Comparison of ENCODE assay signal across 8 cellular contexts in genomic region chr15:61835476-61836106, GRCh38.
DNase-seq lines count a peak whose midpoint lies in the region; ATAC-seq and TF ChIP-seq lines count a peak whose summit lies in the region.

No MANE protein-coding gene starts in this region.

- ATAC-seq in GM18868 (IDR thresholded peaks at IDR 0.05; ENCODE audit: unreplicated experiment) (no peak), GM19351 (IDR thresholded peaks at IDR 0.05; ENCODE audit: unreplicated experiment) (no peak)

- H2AFZ ChIP-seq in smooth muscle cell (ENCODE audit: low read depth): peak overlapping the region; percentile 46

- H3K4me1 ChIP-seq in iPS DF 6.9 (ENCODE audit: control insufficient read depth, insufficient read depth, low read length) (0 out of 2 replicates have a peak, but pooled peaks cover 1% of the 10 kb centered on the region), smooth muscle cell (ENCODE audit: low read depth) (no peaks in the 10 kb centered on the region)

- in situ Hi-C loops in astrocyte of the spinal cord (cut with HindIII; ENCODE audit: low sequenced_read_pairs): no loop called here

- no peaks in the 10 kb centered on the region for H3K79me2 ChIP-seq in smooth muscle cell (ENCODE audit: low read depth)

- H3K9ac ChIP-seq in smooth muscle cell (ENCODE audit: low read depth): no peak overlapping the region

- H3K4me3 ChIP-seq in GM12865 (ENCODE audit: low read depth, low read length) (no peak overlapping the region), astrocyte of the spinal cord (ENCODE audit: low read depth, low read length) (no peak overlapping the region), iPS DF 6.9 (ENCODE audit: low read length) (no peak overlapping the region), smooth muscle cell (no peak overlapping the region)

- H3K27me3 ChIP-seq in iPS DF 6.9 (ENCODE audit: control insufficient read depth, insufficient read depth, low read length) (no peaks in the 10 kb centered on the region), smooth muscle cell (ENCODE audit: low read depth) (peaks cover 9% of the 10 kb centered on the region)

- WGBS in iPS DF 6.9 (ENCODE audit: insufficient coverage, insufficient read length): no CpG with 5 or more reads among the region's 9 CpGs
- WGBS in smooth muscle cell (ENCODE audit: low lambda C conversion rate): 14% methylated on average over 9 of the region's 9 CpGs

- H3F3A ChIP-seq in smooth muscle cell (ENCODE audit: low read depth): no peaks in the 10 kb centered on the region

- no peaks in the 10 kb centered on the region for H3K9me3 ChIP-seq in iPS DF 6.9 (ENCODE audit: control insufficient read depth, insufficient read depth, low read length)
- H3K9me3 ChIP-seq in smooth muscle cell (replicated peaks; ENCODE audit: low read depth): no peaks in the 10 kb centered on the region

- TF ChIP-seq CTCF in GM12865 (IDR thresholded peaks at IDR 0.05; ENCODE audit: insufficient read depth, low read depth, low read length, missing control alignments) (peak; percentile 95), astrocyte of the spinal cord (IDR thresholded peaks at IDR 0.05; ENCODE audit: low read depth, low read length) (peak; percentile 91), smooth muscle cell (IDR thresholded peaks at IDR 0.05; ENCODE audit: borderline replicate concordance, insufficient read depth, poor library complexity, severe bottlenecking) (peak; percentile 92)

- H3K36me3 ChIP-seq in iPS DF 6.9 (ENCODE audit: control insufficient read depth, insufficient read depth, low read length) (no peaks in the 10 kb centered on the region), smooth muscle cell (ENCODE audit: low read depth) (no peaks in the 10 kb centered on the region)

- H3K4me2 ChIP-seq in smooth muscle cell: no peak overlapping the region

- H3K27ac ChIP-seq in iPS DF 6.9 (ENCODE audit: low read length) (no peak overlapping the region), smooth muscle cell (ENCODE audit: low read depth) (no peak overlapping the region)

- DNase-seq in GM12865 (ENCODE audit: low read depth): peak; percentile 54
- peak; percentile 43 for DNase-seq in NCI-H1048 (lab: John Stamatoyannopoulos, UW)
- peak in 4 of 5 experiments; percentile 24 to 42 (median 35) for DNase-seq in T-helper 2 cell
- DNase-seq in astrocyte of the spinal cord (ENCODE audit: low read depth, low spot score): peak; percentile 56
- DNase-seq in iPS DF 6.9 (ENCODE audit: low read depth, low spot score): peak; percentile 64
- DNase-seq in smooth muscle cell (lab: John Stamatoyannopoulos, UW; ENCODE audit: unreplicated experiment): peak; percentile 26

- no peaks in the 10 kb centered on the region for H4K20me1 ChIP-seq in smooth muscle cell (ENCODE audit: low read depth)
